ENCODE assay signal across 23 cellular contexts in genomic region chr7:43937444-43937843, GRCh38.
"Had no signal": no experiment of that assay in that cellular context is flagged by ENCODE, and none has a peak within 500 bp of the region (broad histone marks: within the 10 kb centered on the region; RNA-seq: fewer than 3 reads in every experiment).

No MANE protein-coding gene starts in this region.

- H3K4me3 ChIP-seq: left lung, lung, ovary, right atrium auricular region, right lobe of liver, smooth muscle cell, tibial nerve, vagina had no signal

- H3K36me3 ChIP-seq: left lung, ovary, right lobe of liver, vagina had no signal

- DNase-seq: hypothalamus; immature natural killer cell; kidney; left colon; left lung; mesendoderm; naive B cell; ovary; right lobe of liver; stimulated activated CD4-positive, alpha-beta T cell treated with anti-CD3 and anti-CD28 coated beads, Interleukin-1b, Interleukin-23, amount 100 ng/mL, for 48 hours; stimulated activated CD4-positive, alpha-beta T cell treated with anti-CD3 and anti-CD28 coated beads, Interleukin-2, amount 100 ng/mL, for 48 hours; stimulated activated CD4-positive, alpha-beta T cell treated with anti-CD3 and anti-CD28 coated beads, Interleukin-4, amount 100 ng/mL, for 4 hours; stimulated activated CD8-positive, alpha-beta memory T cell treated with anti-CD3 and anti-CD28 coated beads, Interleukin-4, amount 100 ng/mL, for 48 hours; stimulated activated naive CD4-positive, alpha-beta T cell treated with Interleukin-2 at 50 U/mL for 16 hours; stimulated activated naive CD8-positive, alpha-beta T cell treated with anti-CD3 and anti-CD28 coated beads, Interleukin-15, amount 100 ng/mL, for 72 hours; substantia nigra had no signal

- H3K9me3 ChIP-seq: left lung, ovary, right atrium auricular region, right lobe of liver, tibial nerve, vagina had no signal

- H3K27me3 ChIP-seq: left lung, ovary, right atrium auricular region, right lobe of liver, tibial nerve, vagina had no signal

- H3K4me1 ChIP-seq: left lung, right atrium auricular region, tibial nerve, vagina had no signal

- ATAC-seq: left colon; left lung; natural killer cell treated with Interleukin-12 subunit alpha and Interleukin-12 subunit beta and Interleukin-15 and Interleukin-18, amount 100 ng/mL, for 72 hours; right lobe of liver; stimulated activated memory B cell treated with anti-CD40 and anti-IgM and Interleukin-4, amounts not matched to agents 10 μg/mL and 1 μg/mL and 100 μg/mL, for 72 hours; stimulated activated naive CD8-positive, alpha-beta T cell treated with anti-CD3 and anti-CD28 coated beads, Interleukin-15, amount 100 ng/mL, for 72 hours had no signal
